ENCODE assay signal across 11 cellular contexts in genomic region chr7:132469681-132470080, GRCh38.
"Had no signal": no experiment of that assay in that cellular context is flagged by ENCODE, and none has a peak within 500 bp of the region (broad histone marks: within the 10 kb centered on the region; RNA-seq: fewer than 3 reads in every experiment).

No MANE protein-coding gene starts in this region.

- H3K4me2 ChIP-seq: GM23338 had no signal

- H3K36me3 ChIP-seq: HAP-1 had no signal

- ATAC-seq: GM23338, HCT116 had no signal

- H3K9me3 Mint-ChIP-seq: GM23338, H9, HFFc6 had no signal

- H3K4me3 Mint-ChIP-seq: GM23338, H9, HFFc6 had no signal

- H3K9me3 ChIP-seq: HAP-1 had no signal

- H3K4me1 ChIP-seq: HAP-1 had no signal

- H3K27ac ChIP-seq: GM23248 had no signal

- H3K4me3 ChIP-seq: GM23248, GM23338, HAP-1 had no signal

- H3K27ac Mint-ChIP-seq: GM23338, H9, HFFc6 had no signal

- H2AFZ ChIP-seq: GM23248, GM23338 had no signal

- FAIRE-seq: H1, H54 had no signal

- DNase-seq: GM23248, GOT3, H7, H9, HCEC 1CT, HFFc6 had no signal

- H3K9ac ChIP-seq: GM23248 had no signal
